Comparison of ENCODE assay signal across 1 cellular context in genomic region chr20:34514897-34515483, GRCh38.
TF ChIP-seq lines count a peak whose summit lies in the region.

No MANE protein-coding gene starts in this region.

TF ChIP-seq in HepG2, 621 proteins besides CTCF, POLR2A, EP300 and RAD21 (continued from another document and continues in another):
- TF ChIP-seq, protein P1, sequence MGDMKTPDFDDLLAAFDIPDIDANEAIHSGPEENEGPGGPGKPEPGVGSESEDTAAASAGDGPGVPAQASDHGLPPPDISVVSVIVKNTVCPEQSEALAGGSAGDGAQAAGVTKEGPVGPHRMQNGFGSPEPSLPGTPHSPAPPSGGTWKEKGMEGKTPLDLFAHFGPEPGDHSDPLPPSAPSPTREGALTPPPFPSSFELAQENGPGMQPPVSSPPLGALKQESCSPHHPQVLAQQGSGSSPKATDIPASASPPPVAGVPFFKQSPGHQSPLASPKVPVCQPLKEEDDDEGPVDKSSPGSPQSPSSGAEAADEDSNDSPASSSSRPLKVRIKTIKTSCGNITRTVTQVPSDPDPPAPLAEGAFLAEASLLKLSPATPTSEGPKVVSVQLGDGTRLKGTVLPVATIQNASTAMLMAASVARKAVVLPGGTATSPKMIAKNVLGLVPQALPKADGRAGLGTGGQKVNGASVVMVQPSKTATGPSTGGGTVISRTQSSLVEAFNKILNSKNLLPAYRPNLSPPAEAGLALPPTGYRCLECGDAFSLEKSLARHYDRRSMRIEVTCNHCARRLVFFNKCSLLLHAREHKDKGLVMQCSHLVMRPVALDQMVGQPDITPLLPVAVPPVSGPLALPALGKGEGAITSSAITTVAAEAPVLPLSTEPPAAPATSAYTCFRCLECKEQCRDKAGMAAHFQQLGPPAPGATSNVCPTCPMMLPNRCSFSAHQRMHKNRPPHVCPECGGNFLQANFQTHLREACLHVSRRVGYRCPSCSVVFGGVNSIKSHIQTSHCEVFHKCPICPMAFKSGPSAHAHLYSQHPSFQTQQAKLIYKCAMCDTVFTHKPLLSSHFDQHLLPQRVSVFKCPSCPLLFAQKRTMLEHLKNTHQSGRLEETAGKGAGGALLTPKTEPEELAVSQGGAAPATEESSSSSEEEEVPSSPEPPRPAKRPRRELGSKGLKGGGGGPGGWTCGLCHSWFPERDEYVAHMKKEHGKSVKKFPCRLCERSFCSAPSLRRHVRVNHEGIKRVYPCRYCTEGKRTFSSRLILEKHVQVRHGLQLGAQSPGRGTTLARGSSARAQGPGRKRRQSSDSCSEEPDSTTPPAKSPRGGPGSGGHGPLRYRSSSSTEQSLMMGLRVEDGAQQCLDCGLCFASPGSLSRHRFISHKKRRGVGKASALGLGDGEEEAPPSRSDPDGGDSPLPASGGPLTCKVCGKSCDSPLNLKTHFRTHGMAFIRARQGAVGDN (CRISPR knock-in tag; IDR thresholded peaks at IDR 0.05): no peak
- TF ChIP-seq ZBED4 (CRISPR knock-in tag; IDR thresholded peaks at IDR 0.05; ENCODE audit: borderline replicate concordance) (no peak), ZSCAN31 (CRISPR knock-in tag; IDR thresholded peaks at IDR 0.05; ENCODE audit: low read depth) (no peak), ZFP36 (IDR thresholded peaks at IDR 0.05; ENCODE audit: borderline replicate concordance, low read depth, low read length, partially characterized antibody) (no peak), RFX1 (IDR thresholded peaks at IDR 0.05) (no peak), HOXA5 (CRISPR knock-in tag; IDR thresholded peaks at IDR 0.05) (no peak), ZNF564 (CRISPR knock-in tag; IDR thresholded peaks at IDR 0.05) (no peak), ZKSCAN5 (CRISPR knock-in tag; IDR thresholded peaks at IDR 0.05) (no peak), ZBTB21 (CRISPR knock-in tag; IDR thresholded peaks at IDR 0.05) (no peak), TGIF2 (CRISPR knock-in tag; IDR thresholded peaks at IDR 0.05) (no peak), KAT2B (IDR thresholded peaks at IDR 0.05; ENCODE audit: borderline replicate concordance, low read depth, low read length) (no peak), PAX8 (CRISPR knock-in tag; IDR thresholded peaks at IDR 0.05; ENCODE audit: borderline replicate concordance) (0 out of 2 replicates have a peak, but pooled peaks have one; percentile 12), YEATS4 (CRISPR knock-in tag; IDR thresholded peaks at IDR 0.05; ENCODE audit: borderline replicate concordance) (no peak), KLF12 (CRISPR knock-in tag; IDR thresholded peaks at IDR 0.05; ENCODE audit: borderline replicate concordance) (no peak), ZNF30 (CRISPR knock-in tag; IDR thresholded peaks at IDR 0.05) (0 out of 2 replicates have a peak, but pooled peaks have one; percentile 47), THYN1 (CRISPR knock-in tag; IDR thresholded peaks at IDR 0.05; ENCODE audit: borderline replicate concordance, low read depth) (no peak), SUZ12 (IDR thresholded peaks at IDR 0.05; ENCODE audit: low read depth, low read length) (no peak), ZNF17 (CRISPR knock-in tag; IDR thresholded peaks at IDR 0.05) (no peak), ZNF691 (CRISPR knock-in tag; IDR thresholded peaks at IDR 0.05; ENCODE audit: borderline replicate concordance, low read depth) (no peak), ZNF432 (CRISPR knock-in tag; IDR thresholded peaks at IDR 0.05; ENCODE audit: borderline replicate concordance) (no peak), ZFAT (CRISPR knock-in tag; conservative IDR thresholded peaks at IDR 0.05) (no peak), FOXO4 (CRISPR knock-in tag; conservative IDR thresholded peaks at IDR 0.05) (0 out of 2 replicates have a peak, but pooled peaks have one; percentile 65), ETS1 (CRISPR knock-in tag; IDR thresholded peaks at IDR 0.05) (no peak), HDAC1 (CRISPR knock-in tag; IDR thresholded peaks at IDR 0.05) (0 out of 2 replicates have a peak, but pooled peaks have one; percentile 31), NFE2L2 (IDR thresholded peaks at IDR 0.05; ENCODE audit: low read length) (no peak), ZSCAN9 (CRISPR knock-in tag; IDR thresholded peaks at IDR 0.05; ENCODE audit: borderline replicate concordance) (0 out of 2 replicates have a peak, but pooled peaks have one; percentile 29), GMEB2 (CRISPR knock-in tag; IDR thresholded peaks at IDR 0.05; ENCODE audit: low read depth) (no peak), TAF15 (IDR thresholded peaks at IDR 0.05; ENCODE audit: low read depth, low read length, poor library complexity, severe bottlenecking) (no peak), WIZ (CRISPR knock-in tag; IDR thresholded peaks at IDR 0.05) (no peak), JARID2 (CRISPR knock-in tag; IDR thresholded peaks at IDR 0.05; ENCODE audit: insufficient replicate concordance) (peak; percentile 68), SRSF1 (optimal IDR thresholded peaks at IDR 0.05; ENCODE audit: low read depth, low read length) (no peak), POLR2AphosphoS2 (IDR thresholded peaks at IDR 0.05; ENCODE audit: low read depth, low read length) (no peak; the same call in 1 of the 2 replicates), ZNF331 (CRISPR knock-in tag; IDR thresholded peaks at IDR 0.05) (0 out of 2 replicates have a peak, but pooled peaks have one; percentile 9), ZNF20 (CRISPR knock-in tag; IDR thresholded peaks at IDR 0.05) (no peak), PHB2 (IDR thresholded peaks at IDR 0.05; ENCODE audit: partially characterized antibody) (no peak)
- TF ChIP-seq, protein P2, sequence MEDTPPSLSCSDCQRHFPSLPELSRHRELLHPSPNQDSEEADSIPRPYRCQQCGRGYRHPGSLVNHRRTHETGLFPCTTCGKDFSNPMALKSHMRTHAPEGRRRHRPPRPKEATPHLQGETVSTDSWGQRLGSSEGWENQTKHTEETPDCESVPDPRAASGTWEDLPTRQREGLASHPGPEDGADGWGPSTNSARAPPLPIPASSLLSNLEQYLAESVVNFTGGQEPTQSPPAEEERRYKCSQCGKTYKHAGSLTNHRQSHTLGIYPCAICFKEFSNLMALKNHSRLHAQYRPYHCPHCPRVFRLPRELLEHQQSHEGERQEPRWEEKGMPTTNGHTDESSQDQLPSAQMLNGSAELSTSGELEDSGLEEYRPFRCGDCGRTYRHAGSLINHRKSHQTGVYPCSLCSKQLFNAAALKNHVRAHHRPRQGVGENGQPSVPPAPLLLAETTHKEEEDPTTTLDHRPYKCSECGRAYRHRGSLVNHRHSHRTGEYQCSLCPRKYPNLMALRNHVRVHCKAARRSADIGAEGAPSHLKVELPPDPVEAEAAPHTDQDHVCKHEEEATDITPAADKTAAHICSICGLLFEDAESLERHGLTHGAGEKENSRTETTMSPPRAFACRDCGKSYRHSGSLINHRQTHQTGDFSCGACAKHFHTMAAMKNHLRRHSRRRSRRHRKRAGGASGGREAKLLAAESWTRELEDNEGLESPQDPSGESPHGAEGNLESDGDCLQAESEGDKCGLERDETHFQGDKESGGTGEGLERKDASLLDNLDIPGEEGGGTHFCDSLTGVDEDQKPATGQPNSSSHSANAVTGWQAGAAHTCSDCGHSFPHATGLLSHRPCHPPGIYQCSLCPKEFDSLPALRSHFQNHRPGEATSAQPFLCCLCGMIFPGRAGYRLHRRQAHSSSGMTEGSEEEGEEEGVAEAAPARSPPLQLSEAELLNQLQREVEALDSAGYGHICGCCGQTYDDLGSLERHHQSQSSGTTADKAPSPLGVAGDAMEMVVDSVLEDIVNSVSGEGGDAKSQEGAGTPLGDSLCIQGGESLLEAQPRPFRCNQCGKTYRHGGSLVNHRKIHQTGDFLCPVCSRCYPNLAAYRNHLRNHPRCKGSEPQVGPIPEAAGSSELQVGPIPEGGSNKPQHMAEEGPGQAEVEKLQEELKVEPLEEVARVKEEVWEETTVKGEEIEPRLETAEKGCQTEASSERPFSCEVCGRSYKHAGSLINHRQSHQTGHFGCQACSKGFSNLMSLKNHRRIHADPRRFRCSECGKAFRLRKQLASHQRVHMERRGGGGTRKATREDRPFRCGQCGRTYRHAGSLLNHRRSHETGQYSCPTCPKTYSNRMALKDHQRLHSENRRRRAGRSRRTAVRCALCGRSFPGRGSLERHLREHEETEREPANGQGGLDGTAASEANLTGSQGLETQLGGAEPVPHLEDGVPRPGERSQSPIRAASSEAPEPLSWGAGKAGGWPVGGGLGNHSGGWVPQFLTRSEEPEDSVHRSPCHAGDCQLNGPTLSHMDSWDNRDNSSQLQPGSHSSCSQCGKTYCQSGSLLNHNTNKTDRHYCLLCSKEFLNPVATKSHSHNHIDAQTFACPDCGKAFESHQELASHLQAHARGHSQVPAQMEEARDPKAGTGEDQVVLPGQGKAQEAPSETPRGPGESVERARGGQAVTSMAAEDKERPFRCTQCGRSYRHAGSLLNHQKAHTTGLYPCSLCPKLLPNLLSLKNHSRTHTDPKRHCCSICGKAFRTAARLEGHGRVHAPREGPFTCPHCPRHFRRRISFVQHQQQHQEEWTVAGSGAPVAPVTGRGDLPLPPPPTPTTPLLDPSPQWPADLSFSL (CRISPR knock-in tag; IDR thresholded peaks at IDR 0.05): 0 out of 2 replicates have a peak, but pooled peaks have one; percentile 7
